Comparison of ENCODE assay signal across 24 cellular contexts in the genomic region with DNA sequence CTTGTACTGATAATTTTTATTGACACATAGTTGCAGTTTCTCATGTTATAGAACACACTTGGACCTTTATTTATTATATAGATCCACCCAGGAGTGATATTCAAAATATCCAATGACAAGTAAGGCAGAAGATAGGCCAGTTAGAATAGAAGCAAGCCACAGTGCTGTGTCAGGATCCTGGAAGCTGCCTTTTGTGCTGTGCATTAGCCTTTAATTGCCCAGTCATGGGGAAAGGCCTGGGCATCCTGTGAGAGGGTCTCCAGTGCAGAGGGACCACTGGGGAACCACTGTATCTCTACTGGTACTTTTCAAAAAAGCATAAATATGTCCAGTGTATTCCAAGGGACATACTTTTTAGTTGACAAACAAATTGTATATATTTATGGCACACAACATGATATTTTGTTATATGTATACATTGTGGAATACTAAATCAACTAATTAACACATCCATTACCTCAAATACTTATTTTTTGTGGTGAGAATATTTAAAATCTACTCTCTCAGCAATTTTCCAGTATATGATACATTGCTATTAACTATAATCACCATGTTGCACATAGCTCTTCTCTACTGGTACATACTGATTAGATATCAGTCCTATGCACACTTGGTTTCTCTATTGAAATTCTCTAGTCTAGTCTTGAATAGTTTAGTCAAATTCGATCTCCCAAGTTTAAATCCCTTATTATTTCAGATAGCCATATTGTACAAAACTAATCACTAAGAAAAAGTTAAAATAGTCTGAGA.
"Had no signal": no experiment of that assay in that cellular context is flagged by ENCODE, and none has a peak within 500 bp of the region (broad histone marks: within the 10 kb centered on the region; RNA-seq: fewer than 3 reads in every experiment).

No MANE protein-coding gene starts in this region.

- DNase-seq: Karpas-422, KG1, MG63, NCI-H1092, NCI-H1105 treated with DMSO at 0.1 percent for 48 hours, NCI-H1417 treated with DMSO at 0.1 percent for 48 hours, NCI-H146, NCI-H1694 treated with DMSO at 0.1 percent for 48 hours, NCI-H1930, NCI-H2081, NCI-H2107, NCI-H2171, NCI-H226, NCI-H446, NCI-H510A, NCI-H524 treated with DMSO at 0.1 percent for 48 hours, NCI-H69, NCI-H774, PC-9, Peyer's patch, SHP77 treated with DMSO at 0.1 percent for 48 hours, SJCRH30 had no signal

- ATAC-seq: Right ventricle myocardium inferior, SK-N-SH treated with all-trans-retinoic acid at 6 μM for 48 hours had no signal
